ENCODE assay signal across 1 cellular context in genomic region chr16:78142784-78143183, GRCh38.
TF ChIP-seq lines count a peak whose summit lies in the region.

No MANE protein-coding gene starts in this region.

TF ChIP-seq in SK-N-SH treated with all-trans-retinoic acid at 6 μM for 48 hours, 23 proteins besides CTCF, POLR2A, EP300 and RAD21 (continued from another document):
- TF ChIP-seq CSRNP3 (CRISPR knock-in tag; IDR thresholded peaks at IDR 0.05) (no peak), CSDC2 (CRISPR knock-in tag; IDR thresholded peaks at IDR 0.05) (no peak), BACH2 (CRISPR knock-in tag; IDR thresholded peaks at IDR 0.05; ENCODE audit: borderline replicate concordance) (no peak), ARNTL (CRISPR knock-in tag; IDR thresholded peaks at IDR 0.05; ENCODE audit: borderline replicate concordance, low read depth) (no peak), PPARA (CRISPR knock-in tag; IDR thresholded peaks at IDR 0.05; ENCODE audit: borderline replicate concordance) (no peak), ZC3H10 (CRISPR knock-in tag; IDR thresholded peaks at IDR 0.05) (peak; percentile 71; the same call in 1 of the 2 replicates), PATZ1 (CRISPR knock-in tag; IDR thresholded peaks at IDR 0.05; ENCODE audit: borderline replicate concordance) (no peak), ZNF565 (CRISPR knock-in tag; conservative IDR thresholded peaks at IDR 0.05; ENCODE audit: low read depth) (no peak), OSR1 (CRISPR knock-in tag; IDR thresholded peaks at IDR 0.05) (no peak), TSHZ2 (CRISPR knock-in tag; IDR thresholded peaks at IDR 0.05) (no peak), SNAI2 (CRISPR knock-in tag; IDR thresholded peaks at IDR 0.05) (no peak), ESRRG (CRISPR knock-in tag; IDR thresholded peaks at IDR 0.05) (no peak), ZFP3 (CRISPR knock-in tag; IDR thresholded peaks at IDR 0.05) (no peak), POU6F1 (CRISPR knock-in tag; IDR thresholded peaks at IDR 0.05; ENCODE audit: borderline replicate concordance, low read depth) (no peak), RARB (CRISPR knock-in tag; IDR thresholded peaks at IDR 0.05) (0 out of 2 replicates have a peak, but pooled peaks have one; percentile 54), ZNF8 (CRISPR knock-in tag; IDR thresholded peaks at IDR 0.05) (no peak), ISL1 (CRISPR knock-in tag; IDR thresholded peaks at IDR 0.05) (peak; percentile 91), TOX (CRISPR knock-in tag; IDR thresholded peaks at IDR 0.05; ENCODE audit: borderline replicate concordance) (no peak)
